In the genomic region with DNA sequence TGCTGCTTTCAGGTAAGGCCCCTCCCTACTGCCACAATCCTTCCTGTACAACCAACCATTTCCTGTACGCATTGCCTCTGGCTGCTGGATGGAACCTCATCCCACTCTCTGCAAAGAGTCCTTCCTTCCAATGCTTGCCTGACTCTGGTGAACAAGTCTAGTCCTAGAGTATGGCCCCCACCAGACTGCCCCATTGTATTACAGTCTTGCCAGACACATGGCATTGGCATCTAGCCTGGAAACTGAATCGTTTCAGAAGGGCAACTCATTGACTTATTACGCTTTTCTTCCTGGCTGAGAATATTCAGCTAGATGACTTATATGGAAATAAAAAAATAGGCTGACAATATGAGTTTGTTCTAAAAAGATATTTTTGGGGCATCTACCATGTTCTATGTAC, we compare ENCODE assay signal across 25 cellular contexts.
"Had no signal": no experiment of that assay in that cellular context is flagged by ENCODE, and none has a peak within 500 bp of the region (broad histone marks: within the 10 kb centered on the region; RNA-seq: fewer than 3 reads in every experiment).

No MANE protein-coding gene starts in this region.

- H3K9me3 Mint-ChIP-seq: activated naive CD4-positive, alpha-beta T cell treated with anti-CD3 and anti-CD28 coated beads for 36 hours; activated T-cell treated with anti-CD3 and anti-CD28 coated beads, Interleukin-2, amount 50 U/mL, for 4 hours; effector memory CD8-positive, alpha-beta T cell; mesothelial cell of epicardium; natural killer cell had no signal

- H3K4me3 Mint-ChIP-seq: activated naive CD4-positive, alpha-beta T cell treated with anti-CD3 and anti-CD28 coated beads for 36 hours; activated T-cell treated with anti-CD3 and anti-CD28 coated beads, Interleukin-2, amount 50 U/mL, for 4 hours; effector memory CD8-positive, alpha-beta T cell; mesothelial cell of epicardium; natural killer cell had no signal

- H3K4me3 ChIP-seq: ascending aorta, dorsolateral prefrontal cortex, esophagus squamous epithelium, gastroesophageal sphincter, lung, upper lobe of right lung had no signal

- ATAC-seq: activated T-cell treated with anti-CD3 and anti-CD28 coated beads, Interleukin-2, amount 50 U/mL, for 4 hours; effector memory CD8-positive, alpha-beta T cell; gastroesophageal sphincter; left colon; natural killer cell; SK-N-SH treated with all-trans-retinoic acid at 6 μM for 48 hours; stimulated activated naive CD8-positive, alpha-beta T cell treated with anti-CD3 and anti-CD28 coated beads, Interleukin-15, Interleukin-2, amounts not matched to agents 100 U/mL and 50 U/mL, for 24 hours; upper lobe of right lung had no signal

- H3K27ac ChIP-seq: ascending aorta, brain microvascular endothelial cell, dorsolateral prefrontal cortex, esophagus squamous epithelium, gastroesophageal sphincter, upper lobe of right lung, WERI-Rb-1 had no signal

- H3K27me3 ChIP-seq: ascending aorta, brain microvascular endothelial cell, dorsolateral prefrontal cortex, esophagus squamous epithelium, gastroesophageal sphincter, upper lobe of right lung had no signal

- H3K9me3 ChIP-seq: ascending aorta, esophagus squamous epithelium, gastroesophageal sphincter, upper lobe of right lung had no signal

- DNase-seq: activated CD4-positive, CD25-positive, alpha-beta regulatory T cell treated with anti-CD3 and anti-CD28 coated beads, Interleukin-2, amount 50 U/mL, for 72 hours; activated CD8-positive, alpha-beta memory T cell treated with anti-CD3 and anti-CD28 coated beads, Interleukin-2, amount 50 U/mL, for 48 hours; activated effector memory CD4-positive, alpha-beta T cell treated with Interleukin-2 at 50 U/mL for 16 hours; activated naive CD4-positive, alpha-beta T cell treated with anti-CD3 and anti-CD28 coated beads for 36 hours; activated T-cell treated with anti-CD3 and anti-CD28 coated beads, Interleukin-2, amount 50 U/mL, for 4 hours; brain microvascular endothelial cell; central memory CD4-positive, alpha-beta T cell; dorsolateral prefrontal cortex; effector memory CD8-positive, alpha-beta T cell; esophagus squamous epithelium; left colon; natural killer cell; stimulated activated CD4-positive, alpha-beta T cell treated with anti-CD3 and anti-CD28 coated beads, Interleukin-12 subunit alpha, Interleukin-12 subunit beta, amount 100 ng/mL, for 4 hours; stimulated activated CD4-positive, alpha-beta T cell treated with anti-CD3 and anti-CD28 coated beads, Interleukin-4, amount 100 ng/mL, for 4 hours; stimulated activated naive CD8-positive, alpha-beta T cell treated with anti-CD3 and anti-CD28 coated beads, Interleukin-15, Interleukin-2, amounts not matched to agents 100 U/mL and 50 U/mL, for 24 hours; upper lobe of right lung; WERI-Rb-1 had no signal

- H3K36me3 ChIP-seq: ascending aorta, brain microvascular endothelial cell, upper lobe of right lung, WERI-Rb-1 had no signal

- H3K27ac Mint-ChIP-seq: activated naive CD4-positive, alpha-beta T cell treated with anti-CD3 and anti-CD28 coated beads for 36 hours; effector memory CD8-positive, alpha-beta T cell; mesothelial cell of epicardium; natural killer cell; progenitor cell of endocrine pancreas had no signal

- H3K27me3 Mint-ChIP-seq: effector memory CD8-positive, alpha-beta T cell; progenitor cell of endocrine pancreas had no signal

- H3K4me1 ChIP-seq: esophagus squamous epithelium, upper lobe of right lung had no signal

- FAIRE-seq: keratinocyte, TTC549 had no signal
